ENCODE assay signal across 1 cellular context in the genomic region with DNA sequence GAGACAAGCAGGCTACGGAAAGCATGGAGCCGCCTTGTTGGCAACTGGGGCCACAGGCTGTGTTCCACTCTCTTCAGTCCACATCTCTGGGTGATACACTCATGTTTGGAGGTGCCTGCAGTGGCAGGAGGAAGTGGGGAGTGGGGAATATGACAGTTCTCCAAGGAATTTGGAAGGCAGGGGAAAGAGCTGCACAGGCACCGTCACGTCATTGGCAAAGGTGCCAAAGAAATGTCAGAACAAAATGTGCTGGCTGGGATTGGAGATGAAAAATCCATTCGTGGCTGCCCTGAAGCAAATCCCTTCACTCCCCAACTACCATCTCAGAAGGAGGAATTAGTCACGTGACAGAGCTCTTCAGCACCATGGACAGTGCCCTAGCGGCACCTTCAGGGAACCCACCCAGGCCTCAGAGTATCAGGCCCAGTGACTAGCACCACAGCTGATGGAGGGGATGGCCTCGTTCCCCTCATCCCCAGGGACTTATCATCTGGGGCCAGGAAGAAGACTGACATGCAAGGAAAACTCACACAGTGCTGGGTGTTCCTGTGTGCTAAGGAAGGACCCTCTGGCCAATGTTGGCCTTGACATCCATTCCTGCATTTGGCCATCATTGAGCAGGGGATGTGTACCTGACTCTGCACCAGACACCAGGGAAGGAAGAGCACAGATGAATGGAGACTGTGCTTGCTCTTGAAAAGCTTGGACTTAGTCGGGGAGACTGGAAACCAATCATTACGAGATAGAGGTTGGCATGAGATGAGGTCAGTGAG.
TF ChIP-seq lines count a peak whose summit lies in the region.

No MANE protein-coding gene starts in this region.

TF ChIP-seq in HepG2, 621 proteins besides CTCF, POLR2A, EP300 and RAD21 (continued from another document and continues in another):
- TF ChIP-seq, protein P1, sequence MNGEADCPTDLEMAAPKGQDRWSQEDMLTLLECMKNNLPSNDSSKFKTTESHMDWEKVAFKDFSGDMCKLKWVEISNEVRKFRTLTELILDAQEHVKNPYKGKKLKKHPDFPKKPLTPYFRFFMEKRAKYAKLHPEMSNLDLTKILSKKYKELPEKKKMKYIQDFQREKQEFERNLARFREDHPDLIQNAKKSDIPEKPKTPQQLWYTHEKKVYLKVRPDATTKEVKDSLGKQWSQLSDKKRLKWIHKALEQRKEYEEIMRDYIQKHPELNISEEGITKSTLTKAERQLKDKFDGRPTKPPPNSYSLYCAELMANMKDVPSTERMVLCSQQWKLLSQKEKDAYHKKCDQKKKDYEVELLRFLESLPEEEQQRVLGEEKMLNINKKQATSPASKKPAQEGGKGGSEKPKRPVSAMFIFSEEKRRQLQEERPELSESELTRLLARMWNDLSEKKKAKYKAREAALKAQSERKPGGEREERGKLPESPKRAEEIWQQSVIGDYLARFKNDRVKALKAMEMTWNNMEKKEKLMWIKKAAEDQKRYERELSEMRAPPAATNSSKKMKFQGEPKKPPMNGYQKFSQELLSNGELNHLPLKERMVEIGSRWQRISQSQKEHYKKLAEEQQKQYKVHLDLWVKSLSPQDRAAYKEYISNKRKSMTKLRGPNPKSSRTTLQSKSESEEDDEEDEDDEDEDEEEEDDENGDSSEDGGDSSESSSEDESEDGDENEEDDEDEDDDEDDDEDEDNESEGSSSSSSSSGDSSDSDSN (CRISPR knock-in tag; IDR thresholded peaks at IDR 0.05): no peak
- no peak for TF ChIP-seq ZNF430 (CRISPR knock-in tag; IDR thresholded peaks at IDR 0.05)
- TF ChIP-seq ZNF282 (IDR thresholded peaks at IDR 0.05; ENCODE audit: partially characterized antibody): no peak
- no peak for TF ChIP-seq GATAD1 (CRISPR knock-in tag; IDR thresholded peaks at IDR 0.05)
- TF ChIP-seq, protein P2, sequence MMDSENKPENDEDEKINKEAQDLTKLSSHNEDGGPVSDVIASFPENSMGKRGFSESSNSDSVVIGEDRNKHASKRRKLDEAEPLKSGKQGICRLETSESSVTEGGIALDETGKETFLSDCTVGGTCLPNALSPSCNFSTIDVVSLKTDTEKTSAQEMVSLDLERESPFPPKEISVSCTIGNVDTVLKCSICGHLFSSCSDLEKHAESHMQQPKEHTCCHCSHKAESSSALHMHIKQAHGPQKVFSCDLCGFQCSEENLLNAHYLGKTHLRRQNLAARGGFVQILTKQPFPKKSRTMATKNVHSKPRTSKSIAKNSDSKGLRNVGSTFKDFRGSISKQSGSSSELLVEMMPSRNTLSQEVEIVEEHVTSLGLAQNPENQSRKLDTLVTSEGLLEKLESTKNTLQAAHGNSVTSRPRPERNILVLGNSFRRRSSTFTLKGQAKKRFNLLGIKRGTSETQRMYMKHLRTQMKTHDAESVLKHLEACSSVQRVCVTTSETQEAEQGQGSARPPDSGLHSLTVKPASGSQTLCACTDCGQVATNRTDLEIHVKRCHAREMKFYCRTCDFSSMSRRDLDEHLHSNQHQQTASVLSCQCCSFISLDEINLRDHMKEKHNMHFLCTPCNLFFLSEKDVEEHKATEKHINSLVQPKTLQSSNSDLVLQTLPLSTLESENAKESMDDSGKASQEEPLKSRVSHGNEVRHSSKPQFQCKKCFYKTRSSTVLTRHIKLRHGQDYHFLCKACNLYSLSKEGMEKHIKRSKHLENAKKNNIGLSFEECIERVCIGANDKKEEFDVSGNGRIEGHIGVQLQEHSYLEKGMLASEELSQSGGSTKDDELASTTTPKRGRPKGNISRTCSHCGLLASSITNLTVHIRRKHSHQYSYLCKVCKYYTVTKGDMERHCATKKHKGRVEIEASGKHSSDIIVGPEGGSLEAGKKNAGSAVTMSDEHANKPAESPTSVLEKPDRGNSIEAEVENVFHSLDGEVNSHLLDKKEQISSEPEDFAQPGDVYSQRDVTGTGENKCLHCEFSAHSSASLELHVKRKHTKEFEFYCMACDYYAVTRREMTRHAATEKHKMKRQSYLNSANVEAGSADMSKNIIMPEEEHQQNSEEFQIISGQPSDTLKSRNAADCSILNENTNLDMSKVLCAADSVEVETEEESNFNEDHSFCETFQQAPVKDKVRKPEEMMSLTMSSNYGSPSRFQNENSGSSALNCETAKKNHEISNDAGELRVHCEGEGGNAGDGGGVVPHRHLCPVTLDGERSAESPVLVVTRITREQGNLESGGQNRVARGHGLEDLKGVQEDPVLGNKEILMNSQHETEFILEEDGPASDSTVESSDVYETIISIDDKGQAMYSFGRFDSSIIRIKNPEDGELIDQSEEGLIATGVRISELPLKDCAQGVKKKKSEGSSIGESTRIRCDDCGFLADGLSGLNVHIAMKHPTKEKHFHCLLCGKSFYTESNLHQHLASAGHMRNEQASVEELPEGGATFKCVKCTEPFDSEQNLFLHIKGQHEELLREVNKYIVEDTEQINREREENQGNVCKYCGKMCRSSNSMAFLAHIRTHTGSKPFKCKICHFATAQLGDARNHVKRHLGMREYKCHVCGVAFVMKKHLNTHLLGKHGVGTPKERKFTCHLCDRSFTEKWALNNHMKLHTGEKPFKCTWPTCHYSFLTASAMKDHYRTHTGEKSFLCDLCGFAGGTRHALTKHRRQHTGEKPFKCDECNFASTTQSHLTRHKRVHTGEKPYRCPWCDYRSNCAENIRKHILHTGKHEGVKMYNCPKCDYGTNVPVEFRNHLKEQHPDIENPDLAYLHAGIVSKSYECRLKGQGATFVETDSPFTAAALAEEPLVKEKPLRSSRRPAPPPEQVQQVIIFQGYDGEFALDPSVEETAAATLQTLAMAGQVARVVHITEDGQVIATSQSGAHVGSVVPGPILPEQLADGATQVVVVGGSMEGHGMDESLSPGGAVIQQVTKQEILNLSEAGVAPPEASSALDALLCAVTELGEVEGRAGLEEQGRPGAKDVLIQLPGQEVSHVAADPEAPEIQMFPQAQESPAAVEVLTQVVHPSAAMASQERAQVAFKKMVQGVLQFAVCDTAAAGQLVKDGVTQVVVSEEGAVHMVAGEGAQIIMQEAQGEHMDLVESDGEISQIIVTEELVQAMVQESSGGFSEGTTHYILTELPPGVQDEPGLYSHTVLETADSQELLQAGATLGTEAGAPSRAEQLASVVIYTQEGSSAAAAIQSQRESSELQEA (CRISPR knock-in tag; IDR thresholded peaks at IDR 0.05; ENCODE audit: not compliant biosample characterization): no peak
- peak; percentile 92 for TF ChIP-seq MIER2 (CRISPR knock-in tag; IDR thresholded peaks at IDR 0.05)
- TF ChIP-seq, protein P3, sequence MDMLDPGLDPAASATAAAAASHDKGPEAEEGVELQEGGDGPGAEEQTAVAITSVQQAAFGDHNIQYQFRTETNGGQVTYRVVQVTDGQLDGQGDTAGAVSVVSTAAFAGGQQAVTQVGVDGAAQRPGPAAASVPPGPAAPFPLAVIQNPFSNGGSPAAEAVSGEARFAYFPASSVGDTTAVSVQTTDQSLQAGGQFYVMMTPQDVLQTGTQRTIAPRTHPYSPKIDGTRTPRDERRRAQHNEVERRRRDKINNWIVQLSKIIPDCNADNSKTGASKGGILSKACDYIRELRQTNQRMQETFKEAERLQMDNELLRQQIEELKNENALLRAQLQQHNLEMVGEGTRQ (IDR thresholded peaks at IDR 0.05; ENCODE audit: low read depth, low read length): peak; percentile 66
- TF ChIP-seq, protein P3 (CRISPR knock-in tag; IDR thresholded peaks at IDR 0.05; ENCODE audit: borderline replicate concordance): no peak; the same call in 1 of the 2 replicates
- TF ChIP-seq HOXD1 (CRISPR knock-in tag; IDR thresholded peaks at IDR 0.05): no peak
- no peak for TF ChIP-seq MTF1 (CRISPR knock-in tag; IDR thresholded peaks at IDR 0.05)
- TF ChIP-seq, protein P4, sequence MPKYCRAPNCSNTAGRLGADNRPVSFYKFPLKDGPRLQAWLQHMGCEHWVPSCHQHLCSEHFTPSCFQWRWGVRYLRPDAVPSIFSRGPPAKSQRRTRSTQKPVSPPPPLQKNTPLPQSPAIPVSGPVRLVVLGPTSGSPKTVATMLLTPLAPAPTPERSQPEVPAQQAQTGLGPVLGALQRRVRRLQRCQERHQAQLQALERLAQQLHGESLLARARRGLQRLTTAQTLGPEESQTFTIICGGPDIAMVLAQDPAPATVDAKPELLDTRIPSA (CRISPR knock-in tag; IDR thresholded peaks at IDR 0.05; ENCODE audit: borderline replicate concordance): no peak
- TF ChIP-seq SNRNP70 (IDR thresholded peaks at IDR 0.05; ENCODE audit: low read depth, low read length): no peak
- no peak for TF ChIP-seq ZNF33B (CRISPR knock-in tag; IDR thresholded peaks at IDR 0.05)
- no peak for TF ChIP-seq IKZF4 (CRISPR knock-in tag; IDR thresholded peaks at IDR 0.05; ENCODE audit: borderline replicate concordance, low read depth, not compliant biosample characterization)
- TF ChIP-seq, protein P5, sequence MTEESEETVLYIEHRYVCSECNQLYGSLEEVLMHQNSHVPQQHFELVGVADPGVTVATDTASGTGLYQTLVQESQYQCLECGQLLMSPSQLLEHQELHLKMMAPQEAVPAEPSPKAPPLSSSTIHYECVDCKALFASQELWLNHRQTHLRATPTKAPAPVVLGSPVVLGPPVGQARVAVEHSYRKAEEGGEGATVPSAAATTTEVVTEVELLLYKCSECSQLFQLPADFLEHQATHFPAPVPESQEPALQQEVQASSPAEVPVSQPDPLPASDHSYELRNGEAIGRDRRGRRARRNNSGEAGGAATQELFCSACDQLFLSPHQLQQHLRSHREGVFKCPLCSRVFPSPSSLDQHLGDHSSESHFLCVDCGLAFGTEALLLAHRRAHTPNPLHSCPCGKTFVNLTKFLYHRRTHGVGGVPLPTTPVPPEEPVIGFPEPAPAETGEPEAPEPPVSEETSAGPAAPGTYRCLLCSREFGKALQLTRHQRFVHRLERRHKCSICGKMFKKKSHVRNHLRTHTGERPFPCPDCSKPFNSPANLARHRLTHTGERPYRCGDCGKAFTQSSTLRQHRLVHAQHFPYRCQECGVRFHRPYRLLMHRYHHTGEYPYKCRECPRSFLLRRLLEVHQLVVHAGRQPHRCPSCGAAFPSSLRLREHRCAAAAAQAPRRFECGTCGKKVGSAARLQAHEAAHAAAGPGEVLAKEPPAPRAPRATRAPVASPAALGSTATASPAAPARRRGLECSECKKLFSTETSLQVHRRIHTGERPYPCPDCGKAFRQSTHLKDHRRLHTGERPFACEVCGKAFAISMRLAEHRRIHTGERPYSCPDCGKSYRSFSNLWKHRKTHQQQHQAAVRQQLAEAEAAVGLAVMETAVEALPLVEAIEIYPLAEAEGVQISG (CRISPR knock-in tag; IDR thresholded peaks at IDR 0.05): no peak
- TF ChIP-seq RAD51 (IDR thresholded peaks at IDR 0.05; ENCODE audit: borderline replicate concordance): peak; percentile 83; the same call in 1 of the 2 replicates
- TF ChIP-seq ZNF331 (CRISPR knock-in tag; IDR thresholded peaks at IDR 0.05): 0 out of 2 replicates have a peak, but pooled peaks have one; percentile 34
- TF ChIP-seq, protein P6, sequence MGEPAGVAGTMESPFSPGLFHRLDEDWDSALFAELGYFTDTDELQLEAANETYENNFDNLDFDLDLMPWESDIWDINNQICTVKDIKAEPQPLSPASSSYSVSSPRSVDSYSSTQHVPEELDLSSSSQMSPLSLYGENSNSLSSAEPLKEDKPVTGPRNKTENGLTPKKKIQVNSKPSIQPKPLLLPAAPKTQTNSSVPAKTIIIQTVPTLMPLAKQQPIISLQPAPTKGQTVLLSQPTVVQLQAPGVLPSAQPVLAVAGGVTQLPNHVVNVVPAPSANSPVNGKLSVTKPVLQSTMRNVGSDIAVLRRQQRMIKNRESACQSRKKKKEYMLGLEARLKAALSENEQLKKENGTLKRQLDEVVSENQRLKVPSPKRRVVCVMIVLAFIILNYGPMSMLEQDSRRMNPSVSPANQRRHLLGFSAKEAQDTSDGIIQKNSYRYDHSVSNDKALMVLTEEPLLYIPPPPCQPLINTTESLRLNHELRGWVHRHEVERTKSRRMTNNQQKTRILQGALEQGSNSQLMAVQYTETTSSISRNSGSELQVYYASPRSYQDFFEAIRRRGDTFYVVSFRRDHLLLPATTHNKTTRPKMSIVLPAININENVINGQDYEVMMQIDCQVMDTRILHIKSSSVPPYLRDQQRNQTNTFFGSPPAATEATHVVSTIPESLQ (CRISPR knock-in tag; conservative IDR thresholded peaks at IDR 0.05): no peak
- TF ChIP-seq KDM3A (CRISPR knock-in tag; IDR thresholded peaks at IDR 0.05; ENCODE audit: low read depth): no peak
- TF ChIP-seq, protein P7, sequence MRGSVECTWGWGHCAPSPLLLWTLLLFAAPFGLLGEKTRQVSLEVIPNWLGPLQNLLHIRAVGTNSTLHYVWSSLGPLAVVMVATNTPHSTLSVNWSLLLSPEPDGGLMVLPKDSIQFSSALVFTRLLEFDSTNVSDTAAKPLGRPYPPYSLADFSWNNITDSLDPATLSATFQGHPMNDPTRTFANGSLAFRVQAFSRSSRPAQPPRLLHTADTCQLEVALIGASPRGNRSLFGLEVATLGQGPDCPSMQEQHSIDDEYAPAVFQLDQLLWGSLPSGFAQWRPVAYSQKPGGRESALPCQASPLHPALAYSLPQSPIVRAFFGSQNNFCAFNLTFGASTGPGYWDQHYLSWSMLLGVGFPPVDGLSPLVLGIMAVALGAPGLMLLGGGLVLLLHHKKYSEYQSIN (CRISPR knock-in tag; IDR thresholded peaks at IDR 0.05; ENCODE audit: borderline replicate concordance): no peak
- TF ChIP-seq, protein P8, sequence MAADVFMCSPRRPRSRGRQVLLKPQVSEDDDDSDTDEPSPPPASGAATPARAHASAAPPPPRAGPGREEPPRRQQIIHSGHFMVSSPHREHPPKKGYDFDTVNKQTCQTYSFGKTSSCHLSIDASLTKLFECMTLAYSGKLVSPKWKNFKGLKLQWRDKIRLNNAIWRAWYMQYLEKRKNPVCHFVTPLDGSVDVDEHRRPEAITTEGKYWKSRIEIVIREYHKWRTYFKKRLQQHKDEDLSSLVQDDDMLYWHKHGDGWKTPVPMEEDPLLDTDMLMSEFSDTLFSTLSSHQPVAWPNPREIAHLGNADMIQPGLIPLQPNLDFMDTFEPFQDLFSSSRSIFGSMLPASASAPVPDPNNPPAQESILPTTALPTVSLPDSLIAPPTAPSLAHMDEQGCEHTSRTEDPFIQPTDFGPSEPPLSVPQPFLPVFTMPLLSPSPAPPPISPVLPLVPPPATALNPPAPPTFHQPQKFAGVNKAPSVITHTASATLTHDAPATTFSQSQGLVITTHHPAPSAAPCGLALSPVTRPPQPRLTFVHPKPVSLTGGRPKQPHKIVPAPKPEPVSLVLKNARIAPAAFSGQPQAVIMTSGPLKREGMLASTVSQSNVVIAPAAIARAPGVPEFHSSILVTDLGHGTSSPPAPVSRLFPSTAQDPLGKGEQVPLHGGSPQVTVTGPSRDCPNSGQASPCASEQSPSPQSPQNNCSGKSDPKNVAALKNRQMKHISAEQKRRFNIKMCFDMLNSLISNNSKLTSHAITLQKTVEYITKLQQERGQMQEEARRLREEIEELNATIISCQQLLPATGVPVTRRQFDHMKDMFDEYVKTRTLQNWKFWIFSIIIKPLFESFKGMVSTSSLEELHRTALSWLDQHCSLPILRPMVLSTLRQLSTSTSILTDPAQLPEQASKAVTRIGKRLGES (CRISPR knock-in tag; IDR thresholded peaks at IDR 0.05; ENCODE audit: borderline replicate concordance): no peak
